Comparison of ENCODE assay signal across 12 cellular contexts in genomic region chr5:150428978-150429377, GRCh38.
"Had no signal": no experiment of that assay in that cellular context is flagged by ENCODE, and none has a peak within 500 bp of the region (broad histone marks: within the 10 kb centered on the region; RNA-seq: fewer than 3 reads in every experiment).

No MANE protein-coding gene starts in this region.

- ATAC-seq: activated T-cell treated with anti-CD3 and anti-CD28 coated beads, Interleukin-2, amount 50 U/mL, for 4 hours had no signal

- H3K9me3 Mint-ChIP-seq: activated CD4-positive, alpha-beta memory T cell treated with anti-CD3 and anti-CD28 coated beads for 36 hours; activated T-cell treated with anti-CD3 and anti-CD28 coated beads, Interleukin-2, amount 50 U/mL, for 4 hours; immature natural killer cell; nephron; T-helper 2 cell treated with Interferon-gamma antibody and Interleukin-4, amounts not matched to agents 5 μg/mL and 100 μg/mL, for 36 hours had no signal

- H3K4me3 ChIP-seq: dorsolateral prefrontal cortex had no signal

- H3K4me1 Mint-ChIP-seq: immature natural killer cell had no signal

- H3K27me3 Mint-ChIP-seq: activated CD4-positive, alpha-beta memory T cell treated with anti-CD3 and anti-CD28 coated beads for 36 hours had no signal

- DNase-seq: activated CD4-positive, alpha-beta memory T cell treated with anti-CD3 and anti-CD28 coated beads for 36 hours; activated gamma-delta T cell; activated T-cell treated with anti-CD3 and anti-CD28 coated beads, Interleukin-2, amount 50 U/mL, for 4 hours; brain microvascular endothelial cell; dorsolateral prefrontal cortex; immature natural killer cell; left colon; stimulated activated CD4-positive, alpha-beta T cell treated with anti-CD3 and anti-CD28 coated beads, Interleukin-15, amount 100 ng/mL, for 24 hours; stimulated activated CD4-positive, alpha-beta T cell treated with anti-CD3 and anti-CD28 coated beads, Interleukin-4, amount 100 ng/mL, for 24 hours had no signal

- H3K36me3 Mint-ChIP-seq: activated CD4-positive, alpha-beta memory T cell treated with anti-CD3 and anti-CD28 coated beads for 36 hours; activated naive CD8-positive, alpha-beta T cell; immature natural killer cell had no signal

- H3K27ac Mint-ChIP-seq: activated CD4-positive, alpha-beta memory T cell treated with anti-CD3 and anti-CD28 coated beads for 36 hours; activated naive CD8-positive, alpha-beta T cell; immature natural killer cell; T-helper 2 cell treated with Interferon-gamma antibody and Interleukin-4, amounts not matched to agents 5 μg/mL and 100 μg/mL, for 36 hours had no signal

- H3K36me3 ChIP-seq: brain microvascular endothelial cell had no signal

- H3K4me3 Mint-ChIP-seq: activated CD4-positive, alpha-beta memory T cell treated with anti-CD3 and anti-CD28 coated beads for 36 hours; activated naive CD8-positive, alpha-beta T cell; activated T-cell treated with anti-CD3 and anti-CD28 coated beads, Interleukin-2, amount 50 U/mL, for 4 hours; immature natural killer cell; nephron; T-helper 2 cell treated with Interferon-gamma antibody and Interleukin-4, amounts not matched to agents 5 μg/mL and 100 μg/mL, for 36 hours had no signal

- H3K27me3 ChIP-seq: brain microvascular endothelial cell, dorsolateral prefrontal cortex had no signal

- H3K27ac ChIP-seq: brain microvascular endothelial cell had no signal
